Comparison of ENCODE assay signal across 21 cellular contexts in genomic region chr7:122727759-122728158, GRCh38. TPM values are rescaled to one million over a fixed set of nuclear protein-coding genes. Genes with fewer than 3 reads are reported as not detected.
DNase-seq lines count a peak whose midpoint lies in the region; TF ChIP-seq lines count a peak whose summit lies in the region.
"Had no signal": no experiment of that assay in that cellular context is flagged by ENCODE, and none has a peak within 500 bp of the region (broad histone marks: within the 10 kb centered on the region; RNA-seq: fewer than 3 reads in every experiment).

No MANE protein-coding gene starts in this region.

- H3K9me3 ChIP-seq in left ventricle myocardium inferior (replicated peaks), result peaks cover 9% of the 10 kb centered on the region
- H3K9me3 ChIP-seq in right atrium auricular region, result no peaks in the 10 kb centered on the region
- H3K9me3 ChIP-seq: A549; BE2C; BLaER1 treated with 17β-estradiol and CSF1 and Interleukin-3, amounts not matched to agents 10 nM and 100 nM had no signal

- H3K27me3 ChIP-seq in left ventricle myocardium inferior (ENCODE audit: low read depth) (no peaks in the 10 kb centered on the region), right atrium auricular region (no peaks in the 10 kb centered on the region), KMS-11 (ENCODE audit: insufficient read depth, low read depth) (no peaks in the 10 kb centered on the region)
- H3K27me3 ChIP-seq: BE2C; BLaER1 treated with 17β-estradiol and CSF1 and Interleukin-3, amounts not matched to agents 10 nM and 100 nM had no signal

- no peak overlapping the region for H3K4me3 ChIP-seq in left ventricle myocardium inferior
- no peak overlapping the region for H3K4me3 ChIP-seq in right atrium auricular region
- no peak overlapping the region for H3K4me3 ChIP-seq in KMS-11 (IDR thresholded peaks at IDR 0.05; ENCODE audit: insufficient read depth, low read depth, low read length)
- H3K4me3 ChIP-seq: A549; BLaER1 treated with 17β-estradiol and CSF1 and Interleukin-3, amounts not matched to agents 10 nM and 100 nM had no signal

- DNase-seq in left ventricle myocardium inferior, result no peak
- DNase-seq in right atrium auricular region (ENCODE audit: low spot score), result no peak
- peak; percentile 2 for DNase-seq in OCI-M1 (lab: John Stamatoyannopoulos, UW)
- no peak for DNase-seq in glomerular visceral epithelial cell (ENCODE audit: extremely low spot score)
- DNase-seq in DMS53 (lab: John Stamatoyannopoulos, UW), result no peak
- DNase-seq: 8988T; ACHN; AML-193; BE2C; CD4-positive, alpha-beta T cell; CD8-positive, alpha-beta memory T cell; DMS 273 treated with DMSO at 0.1 percent for 48 hours; DMS79 treated with DMSO at 0.1 percent for 48 hours; GF-D8; H7; HCEC 1CT had no signal

- no peak overlapping the region for H3K9ac ChIP-seq in KMS-11
- H3K9ac ChIP-seq: BLaER1 treated with 17β-estradiol and CSF1 and Interleukin-3, amounts not matched to agents 10 nM and 100 nM had no signal

- H3K4me2 ChIP-seq in KMS-11, result peak overlapping the region; percentile 40
- H3K4me2 ChIP-seq: A549; BLaER1 treated with 17β-estradiol and CSF1 and Interleukin-3, amounts not matched to agents 10 nM and 100 nM had no signal

- TF ChIP-seq CTCF in left ventricle myocardium inferior (IDR thresholded peaks at IDR 0.05; ENCODE audit: borderline replicate concordance) (no peak), right atrium auricular region (IDR thresholded peaks at IDR 0.05) (no peak), KMS-11 (conservative IDR thresholded peaks at IDR 0.05; ENCODE audit: low read depth, low read length) (no peak)

- no peaks in the 10 kb centered on the region for H4K20me1 ChIP-seq in KMS-11 (ENCODE audit: insufficient read depth)
- H4K20me1 ChIP-seq: BLaER1 treated with 17β-estradiol and CSF1 and Interleukin-3, amounts not matched to agents 10 nM and 100 nM had no signal

- H3K36me3 ChIP-seq in left ventricle myocardium inferior, result no peaks in the 10 kb centered on the region
- no peaks in the 10 kb centered on the region for H3K36me3 ChIP-seq in right atrium auricular region
- no peaks in the 10 kb centered on the region for H3K36me3 ChIP-seq in KMS-11 (ENCODE audit: insufficient read depth)
- H3K36me3 ChIP-seq: BE2C; BLaER1 treated with 17β-estradiol and CSF1 and Interleukin-3, amounts not matched to agents 10 nM and 100 nM had no signal

- no peak overlapping the region; the same call in 1 of the 2 replicates for H2AFZ ChIP-seq in KMS-11 (ENCODE audit: low read depth)

- peaks cover 27% of the 10 kb centered on the region for H3K4me1 ChIP-seq in left ventricle myocardium inferior
- H3K4me1 ChIP-seq in right atrium auricular region, result no peaks in the 10 kb centered on the region
- peaks cover 39% of the 10 kb centered on the region for H3K4me1 ChIP-seq in KMS-11 (ENCODE audit: low read depth, poor library complexity, severe bottlenecking)
- H3K4me1 ChIP-seq: A549; BE2C; BLaER1 treated with 17β-estradiol and CSF1 and Interleukin-3, amounts not matched to agents 10 nM and 100 nM had no signal

- H3K79me2 ChIP-seq in KMS-11 (ENCODE audit: insufficient read depth, low read depth), result no peaks in the 10 kb centered on the region

- H3K27ac ChIP-seq in left ventricle myocardium inferior (replicated peaks) (peak overlapping the region; percentile 68), right atrium auricular region (no peak overlapping the region), KMS-11 (peak overlapping the region; percentile 49; the same call in 1 of the 2 replicates)
- H3K27ac ChIP-seq: A549; BLaER1 treated with 17β-estradiol and CSF1 and Interleukin-3, amounts not matched to agents 10 nM and 100 nM had no signal

- intact Hi-C loops in left ventricle myocardium inferior (cut with micrococcal nuclease), result no loop called here

RNA-seq across cellular contexts. Expression of gene RNF148, which starts 25.0 kb away (rescaled TPM):
- total RNA-seq in left ventricle myocardium inferior (not detected), right atrium auricular region (under 1 TPM in 1 of 2 donors, not detected in 1; 0.74 TPM)
- total RNA-seq: CD4-positive, alpha-beta T cell; CD8-positive, alpha-beta memory T cell; Daoy; G401; H7 had no signal

RNA-seq across cellular contexts. Expression of gene RNF133, which starts 28.8 kb away (rescaled TPM):
- total RNA-seq in left ventricle myocardium inferior (0.41 TPM), right atrium auricular region (1 to 10 TPM in 1 of 2 donors, not detected in 1; 1.1 TPM)
- total RNA-seq: CD4-positive, alpha-beta T cell; CD8-positive, alpha-beta memory T cell; Daoy; G401; H7 had no signal

Comparison
In these comparisons a context has a peak if more than half of its experiments do, and no peak if none do; other contexts are left out.
1. H3K27ac ChIP-seq: peak in left ventricle myocardium inferior (single experiment) and KMS-11 (single experiment); none in right atrium auricular region (0 of 2).